ENCODE assay signal across 1 cellular context in the genomic region with DNA sequence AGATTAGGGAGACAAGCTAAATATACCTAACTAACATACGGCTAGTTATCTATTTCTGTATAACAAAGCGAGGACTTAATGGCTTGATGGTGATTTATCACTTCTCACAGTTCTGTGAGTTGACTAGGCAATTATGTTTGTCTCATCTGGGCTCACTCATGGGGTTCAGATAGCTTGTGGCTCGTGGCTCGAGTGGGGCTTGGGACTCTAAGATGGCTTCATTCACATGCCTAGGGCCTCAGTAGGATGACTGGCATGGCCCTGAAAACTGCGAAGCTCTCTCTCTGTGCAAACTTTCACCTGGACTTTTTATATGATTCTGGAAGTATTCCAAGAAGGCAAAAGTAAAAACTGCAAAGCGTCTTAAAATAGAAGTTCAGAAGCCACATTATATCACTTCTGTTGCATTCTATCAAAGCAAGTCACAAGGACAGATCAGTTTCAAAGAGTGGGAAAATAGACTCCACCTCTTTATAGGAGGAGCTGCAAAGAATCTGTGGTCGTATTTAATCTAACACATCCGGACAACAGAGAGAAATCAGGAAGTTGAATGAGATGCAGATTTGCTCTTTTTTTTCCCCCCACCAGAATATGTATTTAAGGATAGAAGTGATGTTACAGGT.
TF ChIP-seq lines count a peak whose summit lies in the region.

No MANE protein-coding gene starts in this region.

TF ChIP-seq in IMR-90, 13 proteins besides CTCF, POLR2A, EP300 and RAD21:
- TF ChIP-seq MAFK (IDR thresholded peaks at IDR 0.05; ENCODE audit: low read depth, low read length): no peak
- TF ChIP-seq, protein P1, sequence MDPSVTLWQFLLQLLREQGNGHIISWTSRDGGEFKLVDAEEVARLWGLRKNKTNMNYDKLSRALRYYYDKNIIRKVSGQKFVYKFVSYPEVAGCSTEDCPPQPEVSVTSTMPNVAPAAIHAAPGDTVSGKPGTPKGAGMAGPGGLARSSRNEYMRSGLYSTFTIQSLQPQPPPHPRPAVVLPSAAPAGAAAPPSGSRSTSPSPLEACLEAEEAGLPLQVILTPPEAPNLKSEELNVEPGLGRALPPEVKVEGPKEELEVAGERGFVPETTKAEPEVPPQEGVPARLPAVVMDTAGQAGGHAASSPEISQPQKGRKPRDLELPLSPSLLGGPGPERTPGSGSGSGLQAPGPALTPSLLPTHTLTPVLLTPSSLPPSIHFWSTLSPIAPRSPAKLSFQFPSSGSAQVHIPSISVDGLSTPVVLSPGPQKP (IDR thresholded peaks at IDR 0.05; ENCODE audit: borderline replicate concordance, low read depth, low read length): no peak
- no peak for TF ChIP-seq MXI1 (IDR thresholded peaks at IDR 0.05; ENCODE audit: borderline replicate concordance, low read depth, low read length)
- TF ChIP-seq NFE2L2 (IDR thresholded peaks at IDR 0.05; ENCODE audit: low read depth, low read length): no peak
- no peak for TF ChIP-seq SMC3 (IDR thresholded peaks at IDR 0.05; ENCODE audit: low read depth, low read length)
- TF ChIP-seq FOS (IDR thresholded peaks at IDR 0.05; ENCODE audit: low read depth, low read length): no peak
- no peak for TF ChIP-seq CHD1 (IDR thresholded peaks at IDR 0.05; ENCODE audit: low read depth, low read length)
- no peak for TF ChIP-seq CEBPB (IDR thresholded peaks at IDR 0.05; ENCODE audit: low read depth, low read length)
- no peak for TF ChIP-seq MAZ (IDR thresholded peaks at IDR 0.05; ENCODE audit: borderline replicate concordance, low read depth, low read length)
- TF ChIP-seq BHLHE40 (IDR thresholded peaks at IDR 0.05; ENCODE audit: low read depth, low read length): no peak
- no peak for TF ChIP-seq RCOR1 (IDR thresholded peaks at IDR 0.05; ENCODE audit: insufficient replicate concordance, low read length)
- no peak for TF ChIP-seq RFX5 (IDR thresholded peaks at IDR 0.05; ENCODE audit: low read depth, low read length)
- TF ChIP-seq, protein P2, sequence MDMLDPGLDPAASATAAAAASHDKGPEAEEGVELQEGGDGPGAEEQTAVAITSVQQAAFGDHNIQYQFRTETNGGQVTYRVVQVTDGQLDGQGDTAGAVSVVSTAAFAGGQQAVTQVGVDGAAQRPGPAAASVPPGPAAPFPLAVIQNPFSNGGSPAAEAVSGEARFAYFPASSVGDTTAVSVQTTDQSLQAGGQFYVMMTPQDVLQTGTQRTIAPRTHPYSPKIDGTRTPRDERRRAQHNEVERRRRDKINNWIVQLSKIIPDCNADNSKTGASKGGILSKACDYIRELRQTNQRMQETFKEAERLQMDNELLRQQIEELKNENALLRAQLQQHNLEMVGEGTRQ (IDR thresholded peaks at IDR 0.05; ENCODE audit: low read depth, low read length): no peak
